Comparison of ENCODE assay signal across 2 cellular contexts in the genomic region with DNA sequence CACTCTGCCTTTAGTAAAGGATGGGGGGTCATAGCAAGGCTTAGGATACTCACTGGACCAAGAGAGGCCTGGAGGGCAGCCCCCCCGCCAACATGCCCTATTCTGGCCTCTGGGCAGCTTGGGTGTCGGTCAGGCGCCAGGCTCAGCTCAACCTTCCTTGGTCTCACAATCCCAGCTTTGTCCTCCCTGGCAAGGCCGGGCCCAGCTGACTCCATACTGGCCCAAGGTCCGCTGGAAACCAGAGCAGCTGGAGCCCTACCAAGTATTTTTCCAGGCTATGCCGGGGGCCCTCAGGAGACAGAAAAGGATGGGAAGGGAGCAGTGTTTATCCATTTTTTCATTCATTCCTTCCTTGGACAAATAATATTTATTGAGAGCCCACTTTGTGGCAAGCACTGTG.
A peak's percentile ranks its signal among the peaks of the same experiment; 100 is the strongest.
TF ChIP-seq lines count a peak whose summit lies in the region.

No MANE protein-coding gene starts in this region.

TF ChIP-seq in HEK293, 187 proteins besides CTCF, POLR2A, EP300 and RAD21:
- peak; percentile 65; the same call in 1 of the 2 replicates for TF ChIP-seq ZNF449 (tag by site-specific recombination; IDR thresholded peaks at IDR 0.05)
- TF ChIP-seq MYNN (tag by site-specific recombination; IDR thresholded peaks at IDR 0.05; ENCODE audit: borderline replicate concordance), result no peak
TF ChIP-seq in HEK293: peak in this region for 1.

TF ChIP-seq in K562, 482 proteins besides CTCF, POLR2A, EP300 and RAD21:
- TF ChIP-seq IRF9 (tag; IDR thresholded peaks at IDR 0.05) (no peak), E4F1 (CRISPR knock-in tag; IDR thresholded peaks at IDR 0.05; ENCODE audit: borderline replicate concordance) (no peak), L3MBTL2 (IDR thresholded peaks at IDR 0.05) (no peak), LARP7 (IDR thresholded peaks at IDR 0.05) (no peak), POLR2H (tag; IDR thresholded peaks at IDR 0.05; ENCODE audit: low read depth) (no peak), LEF1 (IDR thresholded peaks at IDR 0.05) (no peak), CHD4 (IDR thresholded peaks at IDR 0.05; ENCODE audit: insufficient read depth, insufficient replicate concordance, low read depth, low read length, poor library complexity, severe bottlenecking) (no peak), MAFG (tag; conservative IDR thresholded peaks at IDR 0.05) (no peak), ZNF79 (CRISPR knock-in tag; IDR thresholded peaks at IDR 0.05; ENCODE audit: low read depth) (no peak), SAP30 (IDR thresholded peaks at IDR 0.05; ENCODE audit: borderline replicate concordance, insufficient read depth, low read depth, low read length, poor library complexity, severe bottlenecking) (no peak), SRSF9 (IDR thresholded peaks at IDR 0.05; ENCODE audit: borderline replicate concordance, low read depth, low read length) (no peak), DMBX1 (CRISPR knock-in tag; IDR thresholded peaks at IDR 0.05; ENCODE audit: borderline replicate concordance) (no peak), U2AF2 (optimal IDR thresholded peaks at IDR 0.05; ENCODE audit: low read depth, low read length) (no peak), NELFE (IDR thresholded peaks at IDR 0.05; ENCODE audit: insufficient read depth, insufficient read length) (no peak), IRF1 (CRISPR knock-in tag; IDR thresholded peaks at IDR 0.05; ENCODE audit: borderline replicate concordance) (no peak), SRSF1 (IDR thresholded peaks at IDR 0.05; ENCODE audit: low read depth, low read length) (no peak), FOXO4 (CRISPR knock-in tag; IDR thresholded peaks at IDR 0.05) (no peak)
- TF ChIP-seq, protein P1, sequence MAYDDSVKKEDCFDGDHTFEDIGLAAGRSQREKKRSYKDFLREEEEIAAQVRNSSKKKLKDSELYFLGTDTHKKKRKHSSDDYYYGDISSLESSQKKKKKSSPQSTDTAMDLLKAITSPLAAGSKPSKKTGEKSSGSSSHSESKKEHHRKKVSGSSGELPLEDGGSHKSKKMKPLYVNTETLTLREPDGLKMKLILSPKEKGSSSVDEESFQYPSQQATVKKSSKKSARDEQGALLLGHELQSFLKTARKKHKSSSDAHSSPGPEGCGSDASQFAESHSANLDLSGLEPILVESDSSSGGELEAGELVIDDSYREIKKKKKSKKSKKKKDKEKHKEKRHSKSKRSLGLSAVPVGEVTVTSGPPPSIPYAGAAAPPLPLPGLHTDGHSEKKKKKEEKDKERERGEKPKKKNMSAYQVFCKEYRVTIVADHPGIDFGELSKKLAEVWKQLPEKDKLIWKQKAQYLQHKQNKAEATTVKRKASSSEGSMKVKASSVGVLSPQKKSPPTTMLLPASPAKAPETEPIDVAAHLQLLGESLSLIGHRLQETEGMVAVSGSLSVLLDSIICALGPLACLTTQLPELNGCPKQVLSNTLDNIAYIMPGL (CRISPR knock-in tag; IDR thresholded peaks at IDR 0.05), result no peak
- TF ChIP-seq, protein P2, sequence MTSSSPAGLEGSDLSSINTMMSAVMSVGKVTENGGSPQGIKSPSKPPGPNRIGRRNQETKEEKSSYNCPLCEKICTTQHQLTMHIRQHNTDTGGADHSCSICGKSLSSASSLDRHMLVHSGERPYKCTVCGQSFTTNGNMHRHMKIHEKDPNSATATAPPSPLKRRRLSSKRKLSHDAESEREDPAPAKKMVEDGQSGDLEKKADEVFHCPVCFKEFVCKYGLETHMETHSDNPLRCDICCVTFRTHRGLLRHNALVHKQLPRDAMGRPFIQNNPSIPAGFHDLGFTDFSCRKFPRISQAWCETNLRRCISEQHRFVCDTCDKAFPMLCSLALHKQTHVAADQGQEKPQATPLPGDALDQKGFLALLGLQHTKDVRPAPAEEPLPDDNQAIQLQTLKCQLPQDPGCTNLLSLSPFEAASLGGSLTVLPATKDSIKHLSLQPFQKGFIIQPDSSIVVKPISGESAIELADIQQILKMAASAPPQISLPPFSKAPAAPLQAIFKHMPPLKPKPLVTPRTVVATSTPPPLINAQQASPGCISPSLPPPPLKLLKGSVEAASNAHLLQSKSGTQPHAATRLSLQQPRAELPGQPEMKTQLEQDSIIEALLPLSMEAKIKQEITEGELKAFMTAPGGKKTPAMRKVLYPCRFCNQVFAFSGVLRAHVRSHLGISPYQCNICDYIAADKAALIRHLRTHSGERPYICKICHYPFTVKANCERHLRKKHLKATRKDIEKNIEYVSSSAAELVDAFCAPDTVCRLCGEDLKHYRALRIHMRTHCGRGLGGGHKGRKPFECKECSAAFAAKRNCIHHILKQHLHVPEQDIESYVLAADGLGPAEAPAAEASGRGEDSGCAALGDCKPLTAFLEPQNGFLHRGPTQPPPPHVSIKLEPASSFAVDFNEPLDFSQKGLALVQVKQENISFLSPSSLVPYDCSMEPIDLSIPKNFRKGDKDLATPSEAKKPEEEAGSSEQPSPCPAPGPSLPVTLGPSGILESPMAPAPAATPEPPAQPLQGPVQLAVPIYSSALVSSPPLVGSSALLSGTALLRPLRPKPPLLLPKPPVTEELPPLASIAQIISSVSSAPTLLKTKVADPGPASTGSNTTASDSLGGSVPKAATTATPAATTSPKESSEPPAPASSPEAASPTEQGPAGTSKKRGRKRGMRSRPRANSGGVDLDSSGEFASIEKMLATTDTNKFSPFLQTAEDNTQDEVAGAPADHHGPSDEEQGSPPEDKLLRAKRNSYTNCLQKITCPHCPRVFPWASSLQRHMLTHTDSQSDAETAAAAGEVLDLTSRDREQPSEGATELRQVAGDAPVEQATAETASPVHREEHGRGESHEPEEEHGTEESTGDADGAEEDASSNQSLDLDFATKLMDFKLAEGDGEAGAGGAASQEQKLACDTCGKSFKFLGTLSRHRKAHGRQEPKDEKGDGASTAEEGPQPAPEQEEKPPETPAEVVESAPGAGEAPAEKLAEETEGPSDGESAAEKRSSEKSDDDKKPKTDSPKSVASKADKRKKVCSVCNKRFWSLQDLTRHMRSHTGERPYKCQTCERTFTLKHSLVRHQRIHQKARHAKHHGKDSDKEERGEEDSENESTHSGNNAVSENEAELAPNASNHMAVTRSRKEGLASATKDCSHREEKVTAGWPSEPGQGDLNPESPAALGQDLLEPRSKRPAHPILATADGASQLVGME (CRISPR knock-in tag; IDR thresholded peaks at IDR 0.05), result no peak
TF ChIP-seq in K562: peak in this region for 0.
